22 cellular contexts compared by ENCODE assay signal in genomic region chr16:15616475-15616874, GRCh38. TPM values are rescaled to one million over a fixed set of nuclear protein-coding genes. Genes with fewer than 3 reads are reported as not detected.
DNase-seq lines count a peak whose midpoint lies in the region; ATAC-seq and TF ChIP-seq lines count a peak whose summit lies in the region.
"Had no signal": no experiment of that assay in that cellular context is flagged by ENCODE, and none has a peak within 500 bp of the region (broad histone marks: within the 10 kb centered on the region; RNA-seq: fewer than 3 reads in every experiment).

No MANE protein-coding gene starts in this region.

- no peaks in the 10 kb centered on the region for H3K27me3 ChIP-seq in gastrocnemius medialis
- H3K27me3 ChIP-seq: BLaER1 had no signal

- H3K4me1 ChIP-seq in gastrocnemius medialis: peaks cover 20 to 33% of the 10 kb centered on the region in 2 donors

- no peaks in the 10 kb centered on the region for H3K9me3 ChIP-seq in gastrocnemius medialis
- H3K9me3 ChIP-seq: A549, BLaER1 had no signal

- DNase-seq in activated CD4-positive, alpha-beta T cell treated with anti-CD3 and anti-CD28 coated beads for 36 hours: no peak
- DNase-seq in activated CD4-positive, alpha-beta T cell treated with anti-CD3 and anti-CD28 coated beads for 4 hours: no peak
- DNase-seq in NCI-H526 (lab: John Stamatoyannopoulos, UW) (peak; percentile 76 to 89), mesenteric fat pad (ENCODE audit: low spot score) (peak; percentile 30), gastrocnemius medialis (no peak), NOMO-1 treated with dmso at 0.1 percent for 144 hours (lab: John Stamatoyannopoulos, UW; ENCODE audit: unreplicated experiment) (no peak), NCI-H1417 (lab: John Stamatoyannopoulos, UW) (no peak)
- DNase-seq: AML-193; CD4-positive, alpha-beta memory T cell; DMS 273 treated with DMSO at 0.1 percent for 48 hours; DMS53; DND-41; EL; HCEC 1CT had no signal

- no peak for ATAC-seq in activated CD4-positive, alpha-beta T cell treated with anti-CD3 and anti-CD28 coated beads for 36 hours
- ATAC-seq in gastrocnemius medialis (no peak), GM19467 (IDR thresholded peaks at IDR 0.05; ENCODE audit: unreplicated experiment) (no peak)
- ATAC-seq: A549, GM12878, GM23338 had no signal

- no peaks in the 10 kb centered on the region for H3K4me1 Mint-ChIP-seq in activated CD4-positive, alpha-beta T cell treated with anti-CD3 and anti-CD28 coated beads for 36 hours
- H3K4me1 Mint-ChIP-seq: CD14-positive monocyte, GM23338 had no signal

- H3K36me3 ChIP-seq in gastrocnemius medialis: peaks cover 6 to 74% of the 10 kb centered on the region in 2 donors

- peak overlapping the region; percentile 53 for H3K27ac Mint-ChIP-seq in activated CD4-positive, alpha-beta T cell treated with anti-CD3 and anti-CD28 coated beads for 36 hours
- H3K27ac Mint-ChIP-seq: CD4-positive, alpha-beta memory T cell; GM23338 had no signal

- POLR2A ChIA-PET in activated CD4-positive, alpha-beta T cell treated with anti-CD3 and anti-CD28 coated beads for 36 hours (lab: Charles Lee): no interaction called here

- H3K27ac ChIP-seq in gastrocnemius medialis: peak overlapping the region in 3 of 4 donors; percentile 4 to 52 (median 43)
- H3K27ac ChIP-seq: 22Rv1, A549, BLaER1 had no signal

- H3K4me3 Mint-ChIP-seq in activated CD4-positive, alpha-beta T cell treated with anti-CD3 and anti-CD28 coated beads for 36 hours: no peak overlapping the region
- H3K4me3 Mint-ChIP-seq: CD14-positive monocyte; CD4-positive, alpha-beta memory T cell; GM23338; IgD-negative memory B cell had no signal

- H3K9me3 Mint-ChIP-seq in activated CD4-positive, alpha-beta T cell treated with anti-CD3 and anti-CD28 coated beads for 36 hours (ENCODE audit: low read depth): no peaks in the 10 kb centered on the region
- H3K9me3 Mint-ChIP-seq: CD4-positive, alpha-beta memory T cell; GM23338; IgD-negative memory B cell had no signal

- in situ Hi-C loops in gastrocnemius medialis (cut with MboI; ENCODE audit: low sequenced_read_pairs in 4 of 4): no loop called here

- TF ChIP-seq POLR2A in gastrocnemius medialis (IDR thresholded peaks at IDR 0.05): no peak

- intact Hi-C loops in activated CD4-positive, alpha-beta T cell treated with anti-CD3 and anti-CD28 coated beads for 36 hours (cut with DNase I, micrococcal nuclease): no loop called here
- intact Hi-C loops in gastrocnemius medialis (cut with DNase I; ENCODE audit: low total_unique reads): no loop called here

- CTCF ChIA-PET in activated CD4-positive, alpha-beta T cell treated with anti-CD3 and anti-CD28 coated beads for 36 hours (lab: Charles Lee): interaction anchor here (0.7 kb wide), 1 partner anchor 31 kb away, joined by 3 read pairs; no protein-coding TSS in a partner anchor

- no peaks in the 10 kb centered on the region for H3K27me3 Mint-ChIP-seq in activated CD4-positive, alpha-beta T cell treated with anti-CD3 and anti-CD28 coated beads for 36 hours
- H3K27me3 Mint-ChIP-seq: CD4-positive, alpha-beta memory T cell; IgD-negative memory B cell had no signal

- H3K4me3 ChIP-seq in gastrocnemius medialis: no peak overlapping the region
- H3K4me3 ChIP-seq: A549, BLaER1, GM12878, GM23338 had no signal

- no peak for TF ChIP-seq CTCF in gastrocnemius medialis (IDR thresholded peaks at IDR 0.05 in 4 of 5, conservative IDR thresholded peaks at IDR 0.05 in 1 of 5)

- peaks cover 48% of the 10 kb centered on the region for H3K36me3 Mint-ChIP-seq in activated CD4-positive, alpha-beta T cell treated with anti-CD3 and anti-CD28 coated beads for 36 hours (ENCODE audit: low read depth)

RNA-seq across cellular contexts. Expression of gene MARF1, which starts 26.5 kb away (rescaled TPM):
- 10 to 100 TPM; 50.2 to 72.5 TPM for total RNA-seq in activated CD4-positive, alpha-beta T cell treated with anti-CD3 and anti-CD28 coated beads for 36 hours
- total RNA-seq in mesenteric fat pad: 51.4 TPM
- total RNA-seq in gastrocnemius medialis: 10 to 100 TPM; 19.5 to 29.8 (median 26.5) TPM

RNA-seq across cellular contexts. Expression of gene NDE1, which starts 33.6 kb away (rescaled TPM):
- 100 to 1,000 TPM; 107 to 117 TPM for total RNA-seq in activated CD4-positive, alpha-beta T cell treated with anti-CD3 and anti-CD28 coated beads for 36 hours
- total RNA-seq in mesenteric fat pad: 26.8 TPM
- 10 to 100 TPM in 2 of 4 donors, 1 to 10 TPM in 2; 4.0 to 26.2 (median 11.9) TPM for total RNA-seq in gastrocnemius medialis

Comparison
In these comparisons a context has a peak if more than half of its experiments do, and no peak if none do; other contexts are left out.
1. DNase-seq: peak in NCI-H526 (2 of 2) and mesenteric fat pad (single experiment); none in activated CD4-positive, alpha-beta T cell treated with anti-CD3 and anti-CD28 coated beads for 36 hours (single experiment), activated CD4-positive, alpha-beta T cell treated with anti-CD3 and anti-CD28 coated beads for 4 hours (0 of 2), gastrocnemius medialis (0 of 2), NOMO-1 treated with dmso at 0.1 percent for 144 hours (single experiment) and NCI-H1417 (0 of 3).